In the genomic region with DNA sequence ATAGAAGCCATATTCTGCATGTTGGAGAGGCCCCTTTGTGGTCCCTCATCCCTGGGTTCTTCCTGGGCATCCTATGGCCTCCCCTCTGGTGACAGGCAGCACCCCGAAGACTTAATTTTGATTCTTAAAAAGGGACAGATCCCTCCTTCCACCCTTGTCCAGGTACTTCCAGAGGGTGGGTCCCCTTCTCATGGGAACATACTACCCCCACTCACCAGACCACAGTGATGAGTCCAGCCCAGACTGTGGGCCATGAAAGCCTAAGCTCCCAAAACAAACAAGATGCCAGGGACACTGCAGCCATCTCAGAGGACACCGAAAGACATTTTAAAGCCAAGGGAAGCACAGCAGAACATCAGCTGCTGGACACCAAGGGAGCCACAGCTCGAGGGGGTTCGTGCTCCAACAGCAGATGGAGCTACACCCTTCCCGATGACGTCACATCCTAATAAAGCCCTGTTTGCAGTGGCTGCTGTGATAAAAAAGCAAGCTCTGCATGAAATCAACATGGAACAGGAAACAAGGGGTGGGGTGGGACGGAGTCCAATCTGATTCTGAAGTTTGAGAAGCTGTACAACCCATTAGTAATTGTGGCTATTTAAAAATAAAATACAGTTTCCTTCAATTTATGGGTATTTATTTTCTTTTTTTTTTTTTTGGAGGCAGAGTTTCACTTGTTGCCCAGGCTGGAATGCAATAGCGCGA, we compare ENCODE assay signal across 8 cellular contexts. TPM values are rescaled to one million over a fixed set of nuclear protein-coding genes. Genes with fewer than 3 reads are reported as not detected.
DNase-seq lines count a peak whose midpoint lies in the region; ATAC-seq and TF ChIP-seq lines count a peak whose summit lies in the region.

No MANE protein-coding gene starts in this region.

- peak; percentile 12 for TF ChIP-seq CTCF in GM06990 (IDR thresholded peaks at IDR 0.05; ENCODE audit: insufficient read depth, low read length, poor library complexity, severe bottlenecking)
- TF ChIP-seq CTCF in Peyer's patch (IDR thresholded peaks at IDR 0.05) = peak in 3 of 6 experiments; percentile 40 to 55 (median 48)
- peak; percentile 17 to 34 for TF ChIP-seq CTCF in mammary epithelial cell (conservative IDR thresholded peaks at IDR 0.05 in 1 of 2, IDR thresholded peaks at IDR 0.05 in 1 of 2; ENCODE audit: extremely low read depth in 1 of 2, insufficient read depth in 1 of 2, low read depth in 1 of 2, low read length in 2 of 2)

- H3K79me2 ChIP-seq in mammary epithelial cell (ENCODE audit: insufficient read depth, low read length) = peaks cover 100% of the 10 kb centered on the region

- H3K27me3 ChIP-seq in GM06990 (replicated peaks; ENCODE audit: control insufficient read depth, insufficient read depth, low read length) (no peaks in the 10 kb centered on the region), Peyer's patch (no peaks in the 10 kb centered on the region), mammary epithelial cell (ENCODE audit: insufficient read depth, low read length) (no peaks in the 10 kb centered on the region)

- DNase-seq in 8988T = peak; percentile 40
- DNase-seq in GM06990 (ENCODE audit: extremely low read depth, insufficient read length) = no peak
- DNase-seq in Peyer's patch = peak in 2 of 3 donors; percentile 63 to 87
- peak; percentile 39 for DNase-seq in mammary epithelial cell
- DNase-seq in iPS-NIHi11 (ENCODE audit: low spot score) = peak; percentile 69
- no peak for DNase-seq in activated CD8-positive, alpha-beta memory T cell treated with anti-CD3 and anti-CD28 coated beads, Interleukin-2, amount 50 U/mL, for 48 hours

- no peak for TF ChIP-seq POLR2A in Peyer's patch (IDR thresholded peaks at IDR 0.05)

- peaks cover 5 to 76% (median 33%) of the 10 kb centered on the region in 4 donors for H3K4me1 ChIP-seq in Peyer's patch
- peaks cover 13% of the 10 kb centered on the region for H3K4me1 ChIP-seq in mammary epithelial cell (ENCODE audit: insufficient read depth, low read length)

- ATAC-seq in HG03520 (IDR thresholded peaks at IDR 0.05; ENCODE audit: unreplicated experiment) = no peak

- in situ Hi-C loops in mammary epithelial cell (cut with MboI; ENCODE audit: low sequenced_read_pairs in 2 of 2) = no loop called here

- H3K9ac ChIP-seq in mammary epithelial cell (ENCODE audit: insufficient read depth, low read length) = no peak overlapping the region

- H3K27ac ChIP-seq in Peyer's patch (peak overlapping the region; percentile 46 to 80 (median 67)), mammary epithelial cell (ENCODE audit: insufficient read depth, low read depth, low read length) (no peak overlapping the region), skin epidermis (peak overlapping the region in 18 of 21 experiments; percentile 22 to 84 (median 70))

- CTCF ChIA-PET in mammary epithelial cell (lab: Charles Lee; ENCODE audit: low non-redundant PET) = interaction anchor here (0.5 kb wide), 1 partner anchor 50 kb away, joined by 3 read pairs; no protein-coding TSS in a partner anchor

- BruUV-seq in mammary epithelial cell (replicated peaks; lab: Mats Ljungman, UMichigan) = no TSS peak

- intact Hi-C loops in mammary epithelial cell (cut with micrococcal nuclease) = no loop called here

- dilution Hi-C loops in mammary epithelial cell (cut with HindIII; ENCODE audit: low sequenced_read_pairs) = no loop called here

- H3K36me3 ChIP-seq in GM06990 (ENCODE audit: control insufficient read depth, insufficient read depth, low read length) = peaks cover 3% of the 10 kb centered on the region
- no peaks in the 10 kb centered on the region for H3K36me3 ChIP-seq in Peyer's patch
- H3K36me3 ChIP-seq in mammary epithelial cell (ENCODE audit: insufficient read depth, low read length) = no peaks in the 10 kb centered on the region

- H2AFZ ChIP-seq in mammary epithelial cell (ENCODE audit: low read depth, low read length) = no peak overlapping the region

- no peak overlapping the region for H3K4me2 ChIP-seq in mammary epithelial cell (ENCODE audit: insufficient read depth, low read depth, low read length)

- H3K9me3 ChIP-seq in Peyer's patch = no peaks in the 10 kb centered on the region
- no peaks in the 10 kb centered on the region for H3K9me3 ChIP-seq in mammary epithelial cell (replicated peaks; ENCODE audit: insufficient read depth, low read length)

- H4K20me1 ChIP-seq in mammary epithelial cell (ENCODE audit: insufficient read depth, low read length) = peaks cover 33% of the 10 kb centered on the region

- 49% methylated on average over 9 of the region's 9 CpGs for WGBS in mammary epithelial cell (ENCODE audit: low coverage, missing lambda C conversion rate)

- H3K4me3 ChIP-seq in GM06990 (replicated peaks; ENCODE audit: low read depth, low read length) (no peak overlapping the region), Peyer's patch (no peak overlapping the region), mammary epithelial cell (replicated peaks in 1 of 3; ENCODE audit: insufficient read depth in 1 of 3, low read depth in 2 of 3, low read length in 3 of 3) (no peak overlapping the region), skin epidermis (no peak overlapping the region)

RNA-seq across cellular contexts. Expression of gene GNB1, which starts 32.4 kb away (rescaled TPM):
- total RNA-seq in Peyer's patch (100 to 1,000 TPM; 112 to 266 (median 236) TPM), mammary epithelial cell (100 to 1,000 TPM; 105 to 480 TPM)
- 441 TPM for polyA plus RNA-seq in mammary epithelial cell
- polyA minus RNA-seq in mammary epithelial cell = 553 TPM

RNA-seq across cellular contexts. Expression of gene CALML6, which starts 56.5 kb away (rescaled TPM):
- not detected for total RNA-seq in Peyer's patch
- 1 to 10 TPM in 1 of 2 donors, under 1 TPM in 1; 0.67 to 1.1 TPM for total RNA-seq in mammary epithelial cell
- polyA plus RNA-seq in mammary epithelial cell = 0.20 TPM
- polyA minus RNA-seq in mammary epithelial cell = not detected

Comparison
In these comparisons a context has a peak if more than half of its experiments do, and no peak if none do; other contexts are left out.
1. DNase-seq: peak in 8988T (single experiment), Peyer's patch (2 of 3), mammary epithelial cell (single experiment) and iPS-NIHi11 (single experiment); none in GM06990 (single experiment) and activated CD8-positive, alpha-beta memory T cell treated with anti-CD3 and anti-CD28 coated beads, Interleukin-2, amount 50 U/mL, for 48 hours (single experiment).